Comparison of ENCODE assay signal across 18 cellular contexts in genomic region chr20:1964061-1964460, GRCh38. TPM values are rescaled to one million over a fixed set of nuclear protein-coding genes. Genes with fewer than 3 reads are reported as not detected.
A peak's percentile ranks its signal among the peaks of the same experiment; 100 is the strongest.
DNase-seq lines count a peak whose midpoint lies in the region; ATAC-seq and TF ChIP-seq lines count a peak whose summit lies in the region.
"Had no signal": no experiment of that assay in that cellular context is flagged by ENCODE, and none has a peak within 500 bp of the region (broad histone marks: within the 10 kb centered on the region; RNA-seq: fewer than 3 reads in every experiment).

No MANE protein-coding gene starts in this region.

- ATAC-seq in GM19324 (IDR thresholded peaks at IDR 0.05; ENCODE audit: low FRiP score, unreplicated experiment): no peak
- no peak for ATAC-seq in CD8-positive, alpha-beta T cell
- ATAC-seq in natural killer cell: no peak
- ATAC-seq: HCT116, T-cell had no signal

- H3K4me1 ChIP-seq in CD8-positive, alpha-beta T cell (ENCODE audit: insufficient read depth, low read length): peaks cover 9% of the 10 kb centered on the region

- CTCF ChIA-PET in CD8-positive, alpha-beta T cell (lab: Charles Lee): interaction anchor here (1.4 to 3.2 kb wide), 5 partner anchors 66 to 216 kb away, joined by 7 to 100 read pairs (median 20); no protein-coding TSS in a partner anchor

- no peaks in the 10 kb centered on the region for H3K9me3 Mint-ChIP-seq in CD8-positive, alpha-beta T cell
- H3K9me3 Mint-ChIP-seq in natural killer cell: no peaks in the 10 kb centered on the region
- H3K9me3 Mint-ChIP-seq: T-cell had no signal

- H3K27me3 Mint-ChIP-seq in CD8-positive, alpha-beta T cell (ENCODE audit: low read depth): peaks cover 24% of the 10 kb centered on the region
- peaks cover 19 to 39% of the 10 kb centered on the region in 2 donors for H3K27me3 Mint-ChIP-seq in natural killer cell (ENCODE audit: low read depth in 2 of 2)

- TF ChIP-seq CTCF in CD8-positive, alpha-beta T cell (IDR thresholded peaks at IDR 0.05): no peak
- TF ChIP-seq CTCF in natural killer cell (IDR thresholded peaks at IDR 0.05): no peak

- H3K4me3 ChIP-seq in CD8-positive, alpha-beta T cell (ENCODE audit: low read depth, low read length): no peak overlapping the region

- H3K4me1 Mint-ChIP-seq in CD8-positive, alpha-beta T cell (ENCODE audit: low read depth): peaks cover 12% of the 10 kb centered on the region
- peaks cover 6 to 9% of the 10 kb centered on the region in 2 donors for H3K4me1 Mint-ChIP-seq in natural killer cell

- H3K36me3 ChIP-seq in CD8-positive, alpha-beta T cell (ENCODE audit: insufficient read depth, low read length): no peaks in the 10 kb centered on the region

- intact Hi-C loops in CD8-positive, alpha-beta T cell (cut with DNase I, micrococcal nuclease): loop anchor here (2.0 kb wide), 1 partner anchor 489 kb away; no protein-coding TSS in a partner anchor
- intact Hi-C loops in natural killer cell (cut with micrococcal nuclease): no loop called here

- H3K27me3 ChIP-seq in CD8-positive, alpha-beta T cell (ENCODE audit: insufficient read depth, low read length): peaks cover 3% of the 10 kb centered on the region

- H3K27ac Mint-ChIP-seq in CD8-positive, alpha-beta T cell: no peak overlapping the region
- no peak overlapping the region for H3K27ac Mint-ChIP-seq in natural killer cell
- H3K27ac Mint-ChIP-seq: T-cell had no signal

- DNase-seq in AML-193 (lab: John Stamatoyannopoulos, UW): peak; percentile 40 to 53
- peak; percentile 61 for DNase-seq in GF-D8 (lab: John Stamatoyannopoulos, UW)
- peak; percentile 40 for DNase-seq in NOMO-1 treated with DMSO at 0.1 percent for 48 hours (lab: John Stamatoyannopoulos, UW; ENCODE audit: unreplicated experiment)
- peak; percentile 61 for DNase-seq in foreskin melanocyte
- no peak for DNase-seq in GM19238 (ENCODE audit: insufficient read length, low spot score)
- no peak for DNase-seq in CD8-positive, alpha-beta T cell
- no peak for DNase-seq in natural killer cell
- DNase-seq: DMS 273 treated with DMSO at 0.1 percent for 48 hours, NCI-H1105, NCI-H187 treated with DMSO at 0.1 percent for 48 hours, NCI-H2171, NCI-H446 treated with DMSO at 0.1 percent for 48 hours, NCI-H774, T-cell had no signal

- no peak overlapping the region for H3K4me3 Mint-ChIP-seq in CD8-positive, alpha-beta T cell
- H3K4me3 Mint-ChIP-seq in natural killer cell: no peak overlapping the region
- H3K4me3 Mint-ChIP-seq: T-cell had no signal

- POLR2A ChIA-PET in CD8-positive, alpha-beta T cell (lab: Charles Lee): no interaction called here

- no peak overlapping the region for H3K27ac ChIP-seq in CD8-positive, alpha-beta T cell (ENCODE audit: low read depth, low read length)

- no peaks in the 10 kb centered on the region for H3K36me3 Mint-ChIP-seq in CD8-positive, alpha-beta T cell
- H3K36me3 Mint-ChIP-seq in natural killer cell: no peaks in the 10 kb centered on the region
- H3K36me3 Mint-ChIP-seq: T-cell had no signal

- no peaks in the 10 kb centered on the region for H3K9me3 ChIP-seq in CD8-positive, alpha-beta T cell (ENCODE audit: low read length)

RNA-seq across cellular contexts. Expression of gene PDYN, which starts 29.8 kb away (rescaled TPM):
- total RNA-seq in CD8-positive, alpha-beta T cell: not detected
- total RNA-seq in natural killer cell: not detected
- total RNA-seq: Daoy, OCI-LY7, T-cell had no signal

Comparison
In these comparisons a context has a peak if more than half of its experiments do, and no peak if none do; other contexts are left out.
1. DNase-seq: peak in AML-193 (2 of 2), GF-D8 (single experiment), NOMO-1 treated with DMSO at 0.1 percent for 48 hours (single experiment) and foreskin melanocyte (single experiment); none in GM19238 (single experiment), CD8-positive, alpha-beta T cell (0 of 7) and natural killer cell (single experiment).